In the genomic region with DNA sequence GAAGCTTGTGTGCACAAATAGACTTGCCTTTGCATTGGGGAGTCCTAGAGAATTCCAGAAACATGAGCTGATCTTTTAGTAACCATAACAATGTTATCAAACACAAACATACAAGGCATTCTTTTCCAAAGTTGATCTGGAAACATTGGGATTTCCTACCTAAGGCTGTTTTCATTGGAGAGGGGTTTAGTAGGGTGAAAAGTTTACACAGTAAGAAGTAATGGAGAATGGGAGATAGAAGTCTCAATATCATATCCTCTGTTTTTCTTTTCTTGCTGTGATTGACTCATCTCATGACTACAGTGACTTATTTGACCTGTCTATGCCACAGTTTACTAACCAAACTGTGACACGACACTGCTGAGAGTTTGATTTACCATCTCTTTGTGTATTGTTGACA, we compare ENCODE assay signal across 9 cellular contexts.
DNase-seq lines count a peak whose midpoint lies in the region; ATAC-seq and TF ChIP-seq lines count a peak whose summit lies in the region.
"Had no signal": no experiment of that assay in that cellular context is flagged by ENCODE, and none has a peak within 500 bp of the region (broad histone marks: within the 10 kb centered on the region; RNA-seq: fewer than 3 reads in every experiment).

No MANE protein-coding gene starts in this region.

- TF ChIP-seq CTCF in fibroblast of the aortic adventitia (IDR thresholded peaks at IDR 0.05; ENCODE audit: insufficient read depth, low read length): no peak

- peak; percentile 77 for DNase-seq in DMS53 (lab: John Stamatoyannopoulos, UW)
- DNase-seq in fibroblast of the aortic adventitia (ENCODE audit: low read depth): peak; percentile 76
- DNase-seq in NCI-H2107 (lab: John Stamatoyannopoulos, UW): no peak
- no peak for DNase-seq in NCI-H774 (lab: John Stamatoyannopoulos, UW)
- DNase-seq in NCI-H345 treated with DMSO at 0.1 percent for 48 hours (lab: John Stamatoyannopoulos, UW; ENCODE audit: unreplicated experiment): no peak
- DNase-seq in activated T-cell treated with anti-CD3 and anti-CD28 coated beads, Interleukin-2, amount 50 U/mL, for 1 hour: no peak
- DNase-seq: NCI-H187 had no signal

- no peak overlapping the region for H3K4me3 ChIP-seq in fibroblast of the aortic adventitia (ENCODE audit: low read depth, low read length)

- ATAC-seq in GM19463 (IDR thresholded peaks at IDR 0.05; ENCODE audit: unreplicated experiment) (peak; percentile 69), HG03442 (IDR thresholded peaks at IDR 0.05; ENCODE audit: unreplicated experiment) (peak; percentile 89)

Comparison
In these comparisons a context has a peak if more than half of its experiments do, and no peak if none do; other contexts are left out.
1. DNase-seq: peak in DMS53 (single experiment) and fibroblast of the aortic adventitia (single experiment); none in NCI-H2107 (single experiment), NCI-H774 (single experiment), NCI-H345 treated with DMSO at 0.1 percent for 48 hours (single experiment) and activated T-cell treated with anti-CD3 and anti-CD28 coated beads, Interleukin-2, amount 50 U/mL, for 1 hour (single experiment).